In genomic region chr7:64686493-64687184, GRCh38 we compare ENCODE assay signal across 9 cellular contexts. TPM values are rescaled to one million over a fixed set of nuclear protein-coding genes. Genes with fewer than 3 reads are reported as not detected.
DNase-seq lines count a peak whose midpoint lies in the region; ATAC-seq and TF ChIP-seq lines count a peak whose summit lies in the region.
"Had no signal": no experiment of that assay in that cellular context is flagged by ENCODE, and none has a peak within 500 bp of the region (broad histone marks: within the 10 kb centered on the region; RNA-seq: fewer than 3 reads in every experiment).

No MANE protein-coding gene starts in this region.

- H3K27ac ChIP-seq in CD8-positive, alpha-beta memory T cell (ENCODE audit: low read depth, low read length) = peak overlapping the region; percentile 21
- H3K27ac ChIP-seq in SU-DHL-6 (ENCODE audit: low read depth, low read length) = peak overlapping the region; percentile 97
- H3K27ac ChIP-seq in naive thymus-derived CD4-positive, alpha-beta T cell (ENCODE audit: low read depth, low read length) = no peak overlapping the region
- H3K27ac ChIP-seq in right cardiac atrium (ENCODE audit: low read length) = no peak overlapping the region

- H3K27me3 ChIP-seq in CD8-positive, alpha-beta memory T cell (ENCODE audit: insufficient read depth, low read length, poor library complexity, severe bottlenecking) = no peaks in the 10 kb centered on the region
- H3K27me3 ChIP-seq in SU-DHL-6 (ENCODE audit: low read length) = no peaks in the 10 kb centered on the region
- H3K27me3 ChIP-seq in naive thymus-derived CD4-positive, alpha-beta T cell (ENCODE audit: control insufficient read depth in 2 of 2, insufficient read depth in 2 of 2, low read length in 2 of 2) = no peaks in the 10 kb centered on the region
- H3K27me3 ChIP-seq in right cardiac atrium (ENCODE audit: control insufficient read depth, insufficient read depth) = no peaks in the 10 kb centered on the region
- H3K27me3 ChIP-seq: left lung had no signal

- H2AFZ ChIP-seq in SU-DHL-6 (ENCODE audit: low read depth, low read length, severe bottlenecking) = no peak overlapping the region

- H4K20me1 ChIP-seq in SU-DHL-6 (ENCODE audit: low read depth, low read length) = no peaks in the 10 kb centered on the region; the same call in 1 of the 2 replicates

- H3K9me3 Mint-ChIP-seq in CD8-positive, alpha-beta memory T cell = peaks cover 0 to 3% (median 0%) of the 10 kb centered on the region in 5 donors
- peaks cover 9 to 50% (median 23%) of the 10 kb centered on the region in 11 donors for H3K9me3 Mint-ChIP-seq in naive thymus-derived CD4-positive, alpha-beta T cell
- peaks cover 33% of the 10 kb centered on the region for H3K9me3 Mint-ChIP-seq in activated T-helper 2 cell treated with anti-CD3 and anti-CD28 coated beads, Interferon-gamma antibody, Interleukin-2, Interleukin-4, amounts not matched to agents 10 μg/mL and 5 μg/mL and 100 μg/mL, durations not matched to agents 14 hours and 24 hours and 36 hours

- H3K4me1 ChIP-seq in CD8-positive, alpha-beta memory T cell (ENCODE audit: insufficient read depth, low read length) = peaks cover 27% of the 10 kb centered on the region
- H3K4me1 ChIP-seq in naive thymus-derived CD4-positive, alpha-beta T cell (ENCODE audit: control insufficient read depth in 2 of 2, insufficient read depth in 2 of 2, low read length in 2 of 2) = no peaks in the 10 kb centered on the region
- H3K4me1 ChIP-seq in right cardiac atrium (ENCODE audit: control insufficient read depth, insufficient read depth, low read length) = peaks cover 2% of the 10 kb centered on the region
- H3K4me1 ChIP-seq: left lung had no signal

- ATAC-seq in HG02852 (IDR thresholded peaks at IDR 0.05; ENCODE audit: unreplicated experiment) (peak; percentile 54), HG02798 (IDR thresholded peaks at IDR 0.05; ENCODE audit: poor library complexity, unreplicated experiment) (no peak), HG02678 (IDR thresholded peaks at IDR 0.05; ENCODE audit: unreplicated experiment) (no peak), right cardiac atrium (no peak)
- no peak for ATAC-seq in naive thymus-derived CD4-positive, alpha-beta T cell
- ATAC-seq: left lung had no signal

- no peaks in the 10 kb centered on the region for H3K9me2 ChIP-seq in SU-DHL-6 (replicated peaks; ENCODE audit: insufficient read depth, low read length)

- CTCF ChIA-PET in CD8-positive, alpha-beta memory T cell (lab: Charles Lee) = no interaction called here
- CTCF ChIA-PET in naive thymus-derived CD4-positive, alpha-beta T cell (lab: Charles Lee) = no interaction called here

- intact Hi-C loops in naive thymus-derived CD4-positive, alpha-beta T cell (cut with micrococcal nuclease) = no loop called here
- intact Hi-C loops in activated T-helper 2 cell treated with anti-CD3 and anti-CD28 coated beads, Interferon-gamma antibody, Interleukin-2, Interleukin-4, amounts not matched to agents 10 μg/mL and 5 μg/mL and 100 μg/mL, durations not matched to agents 14 hours and 24 hours and 36 hours (cut with micrococcal nuclease) = no loop called here
- intact Hi-C loops in right cardiac atrium (cut with DNase I) = no loop called here

- peaks cover 6 to 58% (median 52%) of the 10 kb centered on the region in 3 donors for H3K4me1 Mint-ChIP-seq in CD8-positive, alpha-beta memory T cell
- peaks cover 16 to 57% (median 43%) of the 10 kb centered on the region in 7 donors for H3K4me1 Mint-ChIP-seq in naive thymus-derived CD4-positive, alpha-beta T cell
- H3K4me1 Mint-ChIP-seq in activated T-helper 2 cell treated with anti-CD3 and anti-CD28 coated beads, Interferon-gamma antibody, Interleukin-2, Interleukin-4, amounts not matched to agents 10 μg/mL and 5 μg/mL and 100 μg/mL, durations not matched to agents 14 hours and 24 hours and 36 hours (ENCODE audit: low read depth) = peaks cover 3% of the 10 kb centered on the region

- no peaks in the 10 kb centered on the region for H3K27me3 Mint-ChIP-seq in CD8-positive, alpha-beta memory T cell
- H3K27me3 Mint-ChIP-seq in naive thymus-derived CD4-positive, alpha-beta T cell = no peaks in the 10 kb centered on the region
- no peaks in the 10 kb centered on the region for H3K27me3 Mint-ChIP-seq in activated T-helper 2 cell treated with anti-CD3 and anti-CD28 coated beads, Interferon-gamma antibody, Interleukin-2, Interleukin-4, amounts not matched to agents 10 μg/mL and 5 μg/mL and 100 μg/mL, durations not matched to agents 14 hours and 24 hours and 36 hours (ENCODE audit: low read depth)

- no peak for TF ChIP-seq CTCF in SU-DHL-6 (IDR thresholded peaks at IDR 0.05; ENCODE audit: insufficient read depth, low read length, poor library complexity, severe bottlenecking)

- peaks cover 4% of the 10 kb centered on the region for H3K9me3 ChIP-seq in CD8-positive, alpha-beta memory T cell (ENCODE audit: low read length)
- H3K9me3 ChIP-seq in SU-DHL-6 (ENCODE audit: insufficient read depth, low read length) (no peaks in the 10 kb centered on the region), right cardiac atrium (ENCODE audit: control insufficient read depth, low read length) (no peaks in the 10 kb centered on the region)
- peaks cover 0 to 61% (median 0%) of the 10 kb centered on the region in 3 experiments for H3K9me3 ChIP-seq in naive thymus-derived CD4-positive, alpha-beta T cell (ENCODE audit: control insufficient read depth in 2 of 3, low read length in 3 of 3)

- H3K4me2 ChIP-seq in SU-DHL-6 (ENCODE audit: low read depth, low read length, poor library complexity, severe bottlenecking) = peak overlapping the region; percentile 78

- H3K4me3 Mint-ChIP-seq in CD8-positive, alpha-beta memory T cell = peak overlapping the region in 6 of 7 donors; percentile 39 to 84 (median 54)
- peak overlapping the region in 6 of 10 donors; percentile 1 to 72 (median 40) for H3K4me3 Mint-ChIP-seq in naive thymus-derived CD4-positive, alpha-beta T cell
- H3K4me3 Mint-ChIP-seq in activated T-helper 2 cell treated with anti-CD3 and anti-CD28 coated beads, Interferon-gamma antibody, Interleukin-2, Interleukin-4, amounts not matched to agents 10 μg/mL and 5 μg/mL and 100 μg/mL, durations not matched to agents 14 hours and 24 hours and 36 hours (ENCODE audit: low read depth) = no peak overlapping the region

- H3K9ac ChIP-seq in SU-DHL-6 (ENCODE audit: low read length) = peak overlapping the region; percentile 55

- peaks cover 23 to 30% (median 28%) of the 10 kb centered on the region in 3 donors for H3K36me3 Mint-ChIP-seq in CD8-positive, alpha-beta memory T cell
- peaks cover 0 to 35% (median 16%) of the 10 kb centered on the region in 5 donors for H3K36me3 Mint-ChIP-seq in naive thymus-derived CD4-positive, alpha-beta T cell
- H3K36me3 Mint-ChIP-seq in activated T-helper 2 cell treated with anti-CD3 and anti-CD28 coated beads, Interferon-gamma antibody, Interleukin-2, Interleukin-4, amounts not matched to agents 10 μg/mL and 5 μg/mL and 100 μg/mL, durations not matched to agents 14 hours and 24 hours and 36 hours (ENCODE audit: low read depth) = peaks cover 16% of the 10 kb centered on the region

- H3F3A ChIP-seq in SU-DHL-6 (ENCODE audit: insufficient read depth) = peaks cover 88% of the 10 kb centered on the region

- WGBS in right cardiac atrium = 92% methylated on average over 10 of the region's 10 CpGs

- H3K79me2 ChIP-seq in SU-DHL-6 (ENCODE audit: insufficient read depth, low read length) = peaks cover 98% of the 10 kb centered on the region

- peak overlapping the region; percentile 66 to 95 (median 80) for H3K27ac Mint-ChIP-seq in CD8-positive, alpha-beta memory T cell
- H3K27ac Mint-ChIP-seq in naive thymus-derived CD4-positive, alpha-beta T cell = peak overlapping the region in 8 of 9 donors; percentile 29 to 86 (median 62)
- no peak overlapping the region for H3K27ac Mint-ChIP-seq in activated T-helper 2 cell treated with anti-CD3 and anti-CD28 coated beads, Interferon-gamma antibody, Interleukin-2, Interleukin-4, amounts not matched to agents 10 μg/mL and 5 μg/mL and 100 μg/mL, durations not matched to agents 14 hours and 24 hours and 36 hours

- H3K36me3 ChIP-seq in CD8-positive, alpha-beta memory T cell (ENCODE audit: insufficient read depth, low read length) = peaks cover 54% of the 10 kb centered on the region
- H3K36me3 ChIP-seq in SU-DHL-6 (ENCODE audit: low read length) = peaks cover 50% of the 10 kb centered on the region
- H3K36me3 ChIP-seq in naive thymus-derived CD4-positive, alpha-beta T cell (ENCODE audit: control insufficient read depth in 2 of 3, insufficient read depth in 3 of 3, low read length in 3 of 3) = peaks cover 0 to 92% (median 39%) of the 10 kb centered on the region in 3 experiments

- no peak for DNase-seq in CD8-positive, alpha-beta memory T cell
- DNase-seq in naive thymus-derived CD4-positive, alpha-beta T cell = no peak
- DNase-seq in activated T-helper 2 cell treated with anti-CD3 and anti-CD28 coated beads, Interferon-gamma antibody, Interleukin-2, Interleukin-4, amounts not matched to agents 10 μg/mL and 5 μg/mL and 100 μg/mL, durations not matched to agents 14 hours and 24 hours and 36 hours (ENCODE audit: low spot score) = no peak
- DNase-seq in right cardiac atrium = no peak
- DNase-seq: left lung had no signal

- H3K4me3 ChIP-seq in CD8-positive, alpha-beta memory T cell (ENCODE audit: low read length) = no peak overlapping the region
- peak overlapping the region; percentile 35 for H3K4me3 ChIP-seq in SU-DHL-6 (ENCODE audit: insufficient read depth, low read length, poor library complexity, severe bottlenecking)
- no peak overlapping the region for H3K4me3 ChIP-seq in naive thymus-derived CD4-positive, alpha-beta T cell (ENCODE audit: low read length)
- H3K4me3 ChIP-seq in right cardiac atrium (ENCODE audit: low read length) = no peak overlapping the region
- H3K4me3 ChIP-seq: left lung had no signal

- POLR2A ChIA-PET in CD8-positive, alpha-beta memory T cell (lab: Charles Lee) = no interaction called here
- POLR2A ChIA-PET in naive thymus-derived CD4-positive, alpha-beta T cell (lab: Charles Lee) = no interaction called here

RNA-seq across cellular contexts. Expression of gene ZNF107, which starts 20.7 kb away (rescaled TPM):
- 10 to 100 TPM; 13.5 to 14.2 TPM for total RNA-seq in CD8-positive, alpha-beta memory T cell
- 9.9 TPM for polyA plus RNA-seq in CD8-positive, alpha-beta memory T cell
- 10 to 100 TPM; 11.2 to 33.5 (median 17.3) TPM for total RNA-seq in naive thymus-derived CD4-positive, alpha-beta T cell
- polyA plus RNA-seq in naive thymus-derived CD4-positive, alpha-beta T cell = 10 to 100 TPM; 11.8 to 15.6 TPM
- 12.8 and 13.1 TPM in 2 replicates for total RNA-seq in activated T-helper 2 cell treated with anti-CD3 and anti-CD28 coated beads, Interferon-gamma antibody, Interleukin-2, Interleukin-4, amounts not matched to agents 10 μg/mL and 5 μg/mL and 100 μg/mL, durations not matched to agents 14 hours and 24 hours and 36 hours
- 1 to 10 TPM; 1.6 to 3.1 (median 2.7) TPM for total RNA-seq in right cardiac atrium
- 1.3 TPM for polyA plus RNA-seq in right cardiac atrium

Comparison
In these comparisons a context has a peak if more than half of its experiments do, and no peak if none do; other contexts are left out.
1. H3K27ac ChIP-seq: peak in CD8-positive, alpha-beta memory T cell (single experiment) and SU-DHL-6 (single experiment); none in naive thymus-derived CD4-positive, alpha-beta T cell (single experiment) and right cardiac atrium (single experiment).